ENCODE assay signal across 10 cellular contexts in the genomic region with DNA sequence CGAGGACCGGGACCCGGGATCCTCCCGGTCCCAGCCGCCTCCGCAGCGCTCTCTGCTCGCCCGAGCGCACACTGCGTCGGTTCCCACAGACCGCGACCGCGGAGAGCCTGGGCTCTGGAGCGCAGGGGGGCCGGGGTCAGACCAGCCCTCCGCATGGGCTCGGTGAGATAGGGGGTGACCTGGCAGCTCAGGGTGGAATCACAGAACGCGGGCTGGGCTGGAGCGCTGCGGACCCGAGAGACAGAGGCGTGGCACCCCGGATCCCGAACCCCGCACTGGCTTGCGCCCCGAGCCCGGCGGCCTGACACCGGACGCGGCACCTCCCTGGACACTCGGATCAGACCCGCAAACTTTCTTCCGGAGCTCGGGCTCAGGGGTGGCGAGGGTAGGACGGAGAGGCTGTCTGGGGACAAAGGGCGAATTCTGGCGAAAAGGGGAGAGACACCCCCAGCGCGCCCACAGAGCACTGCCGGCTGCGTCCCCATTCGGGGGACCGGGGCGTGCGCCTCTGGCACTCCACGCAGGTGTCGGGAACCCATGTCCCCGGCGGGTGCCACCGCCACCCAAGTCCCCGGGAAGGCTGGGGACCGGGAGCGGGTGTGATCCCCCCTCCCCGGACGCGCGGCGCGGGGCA. TPM values are rescaled to one million over a fixed set of nuclear protein-coding genes. Genes with fewer than 3 reads are reported as not detected.
DNase-seq lines count a peak whose midpoint lies in the region; ATAC-seq, FAIRE-seq and TF ChIP-seq lines count a peak whose summit lies in the region.
"Had no signal": no experiment of that assay in that cellular context is flagged by ENCODE, and none has a peak within 500 bp of the region (broad histone marks: within the 10 kb centered on the region; RNA-seq: fewer than 3 reads in every experiment).

No MANE protein-coding gene starts in this region.

- H3K27ac Mint-ChIP-seq in activated CD4-positive, alpha-beta T cell treated with anti-CD3 and anti-CD28 coated beads for 36 hours = no peak overlapping the region
- H3K27ac Mint-ChIP-seq in type B pancreatic cell = no peak overlapping the region
- no peak overlapping the region for H3K27ac Mint-ChIP-seq in activated CD4-positive, alpha-beta T cell treated with anti-CD3 and anti-CD28 coated beads, Interleukin-2, amount 10 ng/mL, durations not matched to agents 24 days and 14 days

- H4K20me1 ChIP-seq in endothelial cell of umbilical vein (replicated peaks; ENCODE audit: control insufficient read depth, extremely low read depth, insufficient read depth, low read length) = no peaks in the 10 kb centered on the region

- H3K27ac ChIP-seq in endothelial cell of umbilical vein (ENCODE audit: insufficient read depth, low read depth, low read length) = no peak overlapping the region
- H3K27ac ChIP-seq in mucosa of rectum (ENCODE audit: low read depth in 2 of 2, low read length in 2 of 2) = no peak overlapping the region
- H3K27ac ChIP-seq: ovary had no signal

- H3K4me1 ChIP-seq in endothelial cell of umbilical vein (ENCODE audit: control insufficient read depth, extremely low read depth, insufficient read depth, low read length) (no peaks in the 10 kb centered on the region), mucosa of rectum (ENCODE audit: control insufficient read depth in 2 of 2, insufficient read depth in 2 of 2, low read length in 2 of 2) (peaks cover 0 to 2% of the 10 kb centered on the region in 2 donors)

- H3K9me3 ChIP-seq in endothelial cell of umbilical vein (replicated peaks; ENCODE audit: control insufficient read depth, insufficient read depth, low read length) (no peaks in the 10 kb centered on the region), mucosa of rectum (ENCODE audit: control insufficient read depth in 2 of 2, low read length in 2 of 2) (no peaks in the 10 kb centered on the region)
- H3K9me3 ChIP-seq: ovary had no signal

- peaks cover 4% of the 10 kb centered on the region for H3K4me1 Mint-ChIP-seq in activated CD4-positive, alpha-beta T cell treated with anti-CD3 and anti-CD28 coated beads for 36 hours
- peaks cover 12% of the 10 kb centered on the region for H3K4me1 Mint-ChIP-seq in type B pancreatic cell (ENCODE audit: unreplicated experiment)
- no peaks in the 10 kb centered on the region for H3K4me1 Mint-ChIP-seq in activated CD4-positive, alpha-beta T cell treated with anti-CD3 and anti-CD28 coated beads, Interleukin-2, amount 10 ng/mL, durations not matched to agents 24 days and 14 days

- H3K36me3 ChIP-seq in endothelial cell of umbilical vein (ENCODE audit: control insufficient read depth in 2 of 2, extremely low read depth in 1 of 2, insufficient read depth in 2 of 2, low read length in 2 of 2) (no peaks in the 10 kb centered on the region), mucosa of rectum (ENCODE audit: control insufficient read depth in 2 of 2, insufficient read depth in 2 of 2, low read length in 2 of 2) (no peaks in the 10 kb centered on the region)
- H3K36me3 ChIP-seq: ovary had no signal

- no peak overlapping the region for H2AFZ ChIP-seq in endothelial cell of umbilical vein (ENCODE audit: low read depth, low read length)

- H3K27me3 Mint-ChIP-seq in activated CD4-positive, alpha-beta T cell treated with anti-CD3 and anti-CD28 coated beads for 36 hours = peaks cover 31% of the 10 kb centered on the region
- peaks cover 85% of the 10 kb centered on the region for H3K27me3 Mint-ChIP-seq in type B pancreatic cell
- H3K27me3 Mint-ChIP-seq in activated CD4-positive, alpha-beta T cell treated with anti-CD3 and anti-CD28 coated beads, Interleukin-2, amount 10 ng/mL, durations not matched to agents 24 days and 14 days = peaks cover 70% of the 10 kb centered on the region

- dilution Hi-C loops in endothelial cell of umbilical vein (cut with MboI; ENCODE audit: extremely low pct_ligation_motif_present, low sequenced_read_pairs) = no loop called here

- H3K4me3 ChIP-seq in endothelial cell of umbilical vein (replicated peaks in 1 of 3; ENCODE audit: insufficient read depth in 1 of 3, low read depth in 1 of 3, low read length in 3 of 3) (no peak overlapping the region), mucosa of rectum (ENCODE audit: low read length in 2 of 2) (peak overlapping the region; percentile 37 to 42)
- H3K4me3 ChIP-seq: ovary had no signal

- H3K36me3 Mint-ChIP-seq in activated CD4-positive, alpha-beta T cell treated with anti-CD3 and anti-CD28 coated beads for 36 hours (ENCODE audit: low read depth) = no peaks in the 10 kb centered on the region
- no peaks in the 10 kb centered on the region for H3K36me3 Mint-ChIP-seq in type B pancreatic cell
- no peaks in the 10 kb centered on the region for H3K36me3 Mint-ChIP-seq in activated CD4-positive, alpha-beta T cell treated with anti-CD3 and anti-CD28 coated beads, Interleukin-2, amount 10 ng/mL, durations not matched to agents 24 days and 14 days (ENCODE audit: low read depth)

- no peak for DNase-seq in activated CD4-positive, alpha-beta T cell treated with anti-CD3 and anti-CD28 coated beads for 36 hours
- DNase-seq in activated CD4-positive, alpha-beta T cell treated with anti-CD3 and anti-CD28 coated beads for 48 hours = no peak
- no peak for DNase-seq in endothelial cell of umbilical vein (ENCODE audit: low read depth, low spot score)
- DNase-seq in type B pancreatic cell (ENCODE audit: extremely low spot score, unreplicated experiment) = peak; percentile 67
- DNase-seq in activated CD4-positive, alpha-beta T cell treated with anti-CD3 and anti-CD28 coated beads, Interleukin-2, amount 10 ng/mL, durations not matched to agents 24 days and 14 days = no peak
- DNase-seq: ovary had no signal

- ATAC-seq in activated CD4-positive, alpha-beta T cell treated with anti-CD3 and anti-CD28 coated beads for 36 hours = no peak
- no peak for ATAC-seq in SK-N-SH treated with all-trans-retinoic acid at 6 μM for 48 hours
- no peak for ATAC-seq in GM21526 (IDR thresholded peaks at IDR 0.05; ENCODE audit: low FRiP score, unreplicated experiment)

- H3K9ac ChIP-seq in endothelial cell of umbilical vein (replicated peaks; ENCODE audit: extremely low read depth, insufficient read depth, low read length) = no peak overlapping the region
- no peak overlapping the region for H3K9ac ChIP-seq in mucosa of rectum (ENCODE audit: low read depth in 1 of 2, low read length in 2 of 2)

- H3K27me3 ChIP-seq in endothelial cell of umbilical vein (ENCODE audit: control insufficient read depth in 2 of 2, insufficient read depth in 2 of 2, low read length in 2 of 2) = peaks cover 40 to 62% of the 10 kb centered on the region in 2 experiments
- peaks cover 16 to 26% of the 10 kb centered on the region in 2 donors for H3K27me3 ChIP-seq in mucosa of rectum (ENCODE audit: control insufficient read depth in 2 of 2, insufficient read depth in 2 of 2, low read length in 2 of 2)
- H3K27me3 ChIP-seq: ovary had no signal

- TF ChIP-seq CTCF in endothelial cell of umbilical vein (IDR thresholded peaks at IDR 0.05; ENCODE audit: extremely low read depth in 1 of 2, insufficient read depth in 1 of 2, low read depth in 1 of 2, low read length in 2 of 2) (no peak), type B pancreatic cell (conservative IDR thresholded peaks at IDR 0.05) (no peak)

- H3K4me3 Mint-ChIP-seq in activated CD4-positive, alpha-beta T cell treated with anti-CD3 and anti-CD28 coated beads for 36 hours = peak overlapping the region; percentile 10
- H3K4me3 Mint-ChIP-seq in type B pancreatic cell = peak overlapping the region; percentile 51
- no peak overlapping the region for H3K4me3 Mint-ChIP-seq in activated CD4-positive, alpha-beta T cell treated with anti-CD3 and anti-CD28 coated beads, Interleukin-2, amount 10 ng/mL, durations not matched to agents 24 days and 14 days

- intact Hi-C loops in activated CD4-positive, alpha-beta T cell treated with anti-CD3 and anti-CD28 coated beads for 36 hours (cut with DNase I, micrococcal nuclease) = no loop called here
- intact Hi-C loops in endothelial cell of umbilical vein (cut with micrococcal nuclease) = no loop called here
- intact Hi-C loops in activated CD4-positive, alpha-beta T cell treated with anti-CD3 and anti-CD28 coated beads, Interleukin-2, amount 10 ng/mL, durations not matched to agents 24 days and 14 days (cut with micrococcal nuclease) = no loop called here

- H3K4me2 ChIP-seq in endothelial cell of umbilical vein (ENCODE audit: insufficient read depth, low read length) = no peak overlapping the region

- FAIRE-seq in endothelial cell of umbilical vein (lab: Jason Lieb, UNC) = no peak

- H3K9me3 Mint-ChIP-seq in activated CD4-positive, alpha-beta T cell treated with anti-CD3 and anti-CD28 coated beads for 36 hours (ENCODE audit: low read depth) = no peaks in the 10 kb centered on the region
- H3K9me3 Mint-ChIP-seq in type B pancreatic cell = no peaks in the 10 kb centered on the region
- H3K9me3 Mint-ChIP-seq in activated CD4-positive, alpha-beta T cell treated with anti-CD3 and anti-CD28 coated beads, Interleukin-2, amount 10 ng/mL, durations not matched to agents 24 days and 14 days = no peaks in the 10 kb centered on the region

- no TSS peak for BruUV-seq in endothelial cell of umbilical vein (replicated peaks; lab: Mats Ljungman, UMichigan)

- no peak for TF ChIP-seq POLR2A in endothelial cell of umbilical vein (IDR thresholded peaks at IDR 0.05; ENCODE audit: low read depth, low read length)

- CTCF ChIA-PET in activated CD4-positive, alpha-beta T cell treated with anti-CD3 and anti-CD28 coated beads for 36 hours (lab: Charles Lee) = no interaction called here
- CTCF ChIA-PET in endothelial cell of umbilical vein (lab: Charles Lee) = no interaction called here

- H3K9me1 ChIP-seq in endothelial cell of umbilical vein (replicated peaks; ENCODE audit: control insufficient read depth, extremely low read depth, insufficient read depth, low read length) = no peaks in the 10 kb centered on the region

- POLR2A ChIA-PET in activated CD4-positive, alpha-beta T cell treated with anti-CD3 and anti-CD28 coated beads for 36 hours (lab: Charles Lee) = no interaction called here
- POLR2A ChIA-PET in endothelial cell of umbilical vein (lab: Charles Lee) = no interaction called here

- H3K79me2 ChIP-seq in endothelial cell of umbilical vein (ENCODE audit: control insufficient read depth, insufficient read depth, low read length) = no peaks in the 10 kb centered on the region

RNA-seq across cellular contexts. Expression of gene DIPK1C, which starts 0.6 kb away (rescaled TPM):
- not detected for total RNA-seq in activated CD4-positive, alpha-beta T cell treated with anti-CD3 and anti-CD28 coated beads for 36 hours
- not detected in 2 replicates for total RNA-seq in endothelial cell of umbilical vein
- not detected in 2 replicates for polyA plus RNA-seq in endothelial cell of umbilical vein
- polyA plus RNA-seq in endothelial cell of umbilical vein (2011; cell fraction: cytosol; rRNA removed) = not detected in 2 replicates
- not detected in 2 replicates for polyA plus RNA-seq in endothelial cell of umbilical vein (2011; cell fraction: nucleus; rRNA removed)
- polyA plus RNA-seq in endothelial cell of umbilical vein (2012) = not detected in 2 replicates
- 0.04 TPM in 1 of 2 replicates, not detected in the other for polyA minus RNA-seq in endothelial cell of umbilical vein
- polyA minus RNA-seq in endothelial cell of umbilical vein (2011; cell fraction: cytosol; rRNA and poly(A)+ RNA removed) = not detected
- polyA minus RNA-seq in endothelial cell of umbilical vein (2011; cell fraction: nucleus; rRNA and poly(A)+ RNA removed) = not detected in 2 replicates
- 0.26 and 0.36 TPM in 2 replicates for total RNA-seq in type B pancreatic cell (ENCODE audit: low replicate concordance)
- not detected in 2 replicates for total RNA-seq in activated CD4-positive, alpha-beta T cell treated with anti-CD3 and anti-CD28 coated beads, Interleukin-2, amount 10 ng/mL, durations not matched to agents 24 days and 14 days
- total RNA-seq: NCI-H460 had no signal

RNA-seq across cellular contexts. Expression of gene CNDP2, which starts 39.6 kb away (rescaled TPM):
- 100 to 1,000 TPM; 128 to 146 TPM for total RNA-seq in activated CD4-positive, alpha-beta T cell treated with anti-CD3 and anti-CD28 coated beads for 36 hours
- total RNA-seq in endothelial cell of umbilical vein (121 and 123 TPM in 2 replicates), type B pancreatic cell (ENCODE audit: low replicate concordance) (197 and 248 TPM in 2 replicates)
- polyA plus RNA-seq in endothelial cell of umbilical vein = 39.9 and 52.9 TPM in 2 replicates
- 67.0 and 79.0 TPM in 2 replicates for polyA plus RNA-seq in endothelial cell of umbilical vein (2011; cell fraction: cytosol; rRNA removed)
- polyA plus RNA-seq in endothelial cell of umbilical vein (2011; cell fraction: nucleus; rRNA removed) = 78.4 and 84.3 TPM in 2 replicates
- 109 and 118 TPM in 2 replicates for polyA plus RNA-seq in endothelial cell of umbilical vein (2012)
- 112 and 114 TPM in 2 replicates for polyA minus RNA-seq in endothelial cell of umbilical vein
- polyA minus RNA-seq in endothelial cell of umbilical vein (2011; cell fraction: cytosol; rRNA and poly(A)+ RNA removed) = 21.1 TPM
- polyA minus RNA-seq in endothelial cell of umbilical vein (2011; cell fraction: nucleus; rRNA and poly(A)+ RNA removed) = 39.0 and 52.5 TPM in 2 replicates
- 160 and 177 TPM in 2 replicates for total RNA-seq in activated CD4-positive, alpha-beta T cell treated with anti-CD3 and anti-CD28 coated beads, Interleukin-2, amount 10 ng/mL, durations not matched to agents 24 days and 14 days

Comparison
In these comparisons a context has a peak if more than half of its experiments do, and no peak if none do; other contexts are left out.
1. H3K4me3 ChIP-seq: peak in mucosa of rectum (2 of 2); none in endothelial cell of umbilical vein (0 of 3).